ENCODE assay signal across 7 cellular contexts in genomic region chr1:231636922-231637321, GRCh38. TPM values are rescaled to one million over a fixed set of nuclear protein-coding genes. Genes with fewer than 3 reads are reported as not detected.
DNase-seq lines count a peak whose midpoint lies in the region; ATAC-seq and TF ChIP-seq lines count a peak whose summit lies in the region.
"Not testable (repeated sequence)": the region's sequence is repeated elsewhere in the genome, so short reads cannot be mapped to it uniquely, and the experiment has no call there.

No MANE protein-coding gene starts in this region.

- H2AFZ ChIP-seq in mesenchymal stem cell (ENCODE audit: low read depth, low read length), result not testable (repeated sequence)

- H4K91ac ChIP-seq in mesenchymal stem cell (ENCODE audit: low read length), result not testable (repeated sequence)

- WGBS in adrenal gland, 4 donors, result 94 to 98% (median 96%) methylated on average over 2 of the region's 2 CpGs
- 100% methylated on average over 2 of the region's 2 CpGs for WGBS in mesenchymal stem cell

- not testable (repeated sequence) for TF ChIP-seq CTCF in HEK293 (tag by site-specific recombination; IDR thresholded peaks at IDR 0.05); adrenal gland (IDR thresholded peaks at IDR 0.05); chondrocyte (IDR thresholded peaks at IDR 0.05); dorsolateral prefrontal cortex (IDR thresholded peaks at IDR 0.05 in 54 of 56, conservative IDR thresholded peaks at IDR 0.05 in 2 of 56; ENCODE audit: low read depth in 1 of 56, partially characterized antibody in 56 of 56)

- not testable (repeated sequence) for H3K4ac ChIP-seq in mesenchymal stem cell (ENCODE audit: low read depth in 1 of 2, low read length in 2 of 2)

- H3K18ac ChIP-seq in mesenchymal stem cell (ENCODE audit: low read depth in 1 of 2, low read length in 2 of 2), result not testable (repeated sequence)

- peaks cover 31% of the 10 kb centered on the region for H3K4me1 Mint-ChIP-seq in chondrocyte (ENCODE audit: low read depth)

- H3K79me1 ChIP-seq in mesenchymal stem cell (replicated peaks; ENCODE audit: low read length, poor library complexity, severe bottlenecking), result peaks cover 29% of the 10 kb centered on the region

- not testable (repeated sequence) for TF ChIP-seq POLR2A in adrenal gland (IDR thresholded peaks at IDR 0.05)

- H2BK5ac ChIP-seq in mesenchymal stem cell (ENCODE audit: low read depth, low read length, poor library complexity, severe bottlenecking), result not testable (repeated sequence)

- not testable (repeated sequence) for H3K9me3 Mint-ChIP-seq in chondrocyte (ENCODE audit: low read depth)

- CTCF ChIA-PET in HEK293 (lab: Yijun Ruan, JAX), result interaction anchor here (0.6 kb wide), 2 partner anchors 8 to 322 kb away, joined by 3 read pairs; no protein-coding TSS in a partner anchor

- H3K23ac ChIP-seq in mesenchymal stem cell (ENCODE audit: low read length in 2 of 2), result not testable (repeated sequence)

- H3K14ac ChIP-seq in mesenchymal stem cell (ENCODE audit: low read length in 2 of 2), result not testable (repeated sequence)

- POLR2A ChIA-PET in HEK293 (lab: Yijun Ruan, JAX), result not testable (repeated sequence)

- H2BK120ac ChIP-seq in mesenchymal stem cell (ENCODE audit: low read depth, low read length), result not testable (repeated sequence)

- H3K4me3 Mint-ChIP-seq in chondrocyte (ENCODE audit: unreplicated experiment), result not testable (repeated sequence)

- not testable (repeated sequence) for H4K8ac ChIP-seq in mesenchymal stem cell (ENCODE audit: low read length)

- H3K27ac ChIP-seq in HEK293 (ENCODE audit: extremely low read depth, low read depth, low read length), result not testable (repeated sequence)
- H3K27ac ChIP-seq in SJCRH30 (peak overlapping the region; percentile 72; the same call in 1 of the 2 replicates), adrenal gland (peak overlapping the region in 3 of 5 donors; percentile 15 to 68 (median 52)), dorsolateral prefrontal cortex (peak overlapping the region in 43 of 59 donors; percentile 21 to 93 (median 75)), mesenchymal stem cell (ENCODE audit: low read length, poor library complexity, severe bottlenecking) (peak overlapping the region; percentile 60)

- not testable (repeated sequence) for H3K36me3 Mint-ChIP-seq in chondrocyte (ENCODE audit: low read depth)

- not testable (repeated sequence) for H3K4me1 ChIP-seq in HEK293 (ENCODE audit: control insufficient read depth, insufficient read depth, low read length); mesenchymal stem cell (ENCODE audit: control insufficient read depth, insufficient read depth, low read depth, low read length)
- H3K4me1 ChIP-seq in SJCRH30 (peaks cover 23% of the 10 kb centered on the region), adrenal gland (replicated peaks in 1 of 2) (peaks cover 0 to 12% of the 10 kb centered on the region in 2 donors)

- not testable (repeated sequence) for H3K27me3 Mint-ChIP-seq in chondrocyte (ENCODE audit: low read depth)

- H3K9me3 ChIP-seq in HEK293 (ENCODE audit: control insufficient read depth, insufficient read depth, low read depth, low read length); SJCRH30 (replicated peaks); adrenal gland (replicated peaks in 1 of 3); mesenchymal stem cell (ENCODE audit: control insufficient read depth, low read length): not testable (repeated sequence)

- not testable (repeated sequence) for H3K27me3 ChIP-seq in SJCRH30; adrenal gland; dorsolateral prefrontal cortex; mesenchymal stem cell (ENCODE audit: control insufficient read depth in 1 of 2, insufficient read depth in 1 of 2, low read length in 2 of 2)

- H2BK12ac ChIP-seq in mesenchymal stem cell (ENCODE audit: low read length in 2 of 2), result not testable (repeated sequence)

- ATAC-seq in SK-N-SH treated with all-trans-retinoic acid at 6 μM for 48 hours, result not testable (repeated sequence)

- H3K27ac Mint-ChIP-seq in chondrocyte (ENCODE audit: unreplicated experiment), result peak overlapping the region; percentile 12

- H3K9ac ChIP-seq in mesenchymal stem cell (ENCODE audit: low read length), result not testable (repeated sequence)

- not testable (repeated sequence) for H2AK5ac ChIP-seq in mesenchymal stem cell (ENCODE audit: low read length, severe bottlenecking)

- H2BK15ac ChIP-seq in mesenchymal stem cell (ENCODE audit: low read depth, poor library complexity, severe bottlenecking), result not testable (repeated sequence)

- not testable (repeated sequence) for DNase-seq in SJCRH30; adrenal gland; chondrocyte (ENCODE audit: low spot score); dorsolateral prefrontal cortex; mesenchymal stem cell

- not testable (repeated sequence) for H3K4me2 ChIP-seq in mesenchymal stem cell (ENCODE audit: low read length, poor library complexity, severe bottlenecking)

- intact Hi-C loops in adrenal gland (cut with DNase I); dorsolateral prefrontal cortex (cut with DNase I): not testable (repeated sequence)

- H3K36me3 ChIP-seq in HEK293 (ENCODE audit: control insufficient read depth in 2 of 2, insufficient read depth in 1 of 2, low read length in 2 of 2); SJCRH30; adrenal gland (replicated peaks in 1 of 2): not testable (repeated sequence)
- peaks cover 0 to 18% of the 10 kb centered on the region in 2 experiments for H3K36me3 ChIP-seq in mesenchymal stem cell (ENCODE audit: control insufficient read depth in 1 of 2, insufficient read depth in 2 of 2, low read depth in 1 of 2, low read length in 2 of 2)

- H3K4me3 ChIP-seq in HEK293 (ENCODE audit: low read depth, low read length); SJCRH30; adrenal gland; dorsolateral prefrontal cortex; mesenchymal stem cell (ENCODE audit: insufficient read depth in 1 of 2, low read depth in 1 of 2, low read length in 2 of 2): not testable (repeated sequence)

TF ChIP-seq in HEK293, 187 proteins besides CTCF, POLR2A, EP300 and RAD21:
- TF ChIP-seq ZNF146 (tag by site-specific recombination; IDR thresholded peaks at IDR 0.05), result peak; percentile 99
- peak; percentile 56; the same call in 1 of the 2 replicates for TF ChIP-seq ZNF580 (tag by site-specific recombination; IDR thresholded peaks at IDR 0.05)

TF ChIP-seq in SK-N-SH treated with all-trans-retinoic acid at 6 μM for 48 hours, 23 proteins besides CTCF, POLR2A, EP300 and RAD21:
- 0 out of 2 replicates have a peak, but pooled peaks have one; percentile 11 for TF ChIP-seq ZNF8 (CRISPR knock-in tag; IDR thresholded peaks at IDR 0.05)

RNA-seq across cellular contexts. Expression of gene DISC1, which starts 10.3 kb away (rescaled TPM):
- 4.1 and 5.3 TPM in 2 replicates for total RNA-seq in SJCRH30 (2014; rRNA removed; shearing (Covaris generic))
- total RNA-seq in adrenal gland (10 to 100 TPM in 4 of 8 donors, 1 to 10 TPM in 4; 7.1 to 21.0 (median 12.4) TPM), chondrocyte (5.0 to 10.6 TPM (median 7.1 TPM) in 3 replicates), dorsolateral prefrontal cortex (10 to 100 TPM in 100 of 120 experiments, 1 to 10 TPM in 20; 6.5 to 25.1 (median 12.5) TPM)
- polyA plus RNA-seq in adrenal gland, result 1 to 10 TPM; 1.0 to 3.1 (median 1.7) TPM
- 5.1 TPM for polyA plus RNA-seq in mesenchymal stem cell (2013, experiment 1 of 2)
- polyA plus RNA-seq in mesenchymal stem cell (2013, experiment 2 of 2), result 4.9 TPM
